ENCODE assay signal across 9 cellular contexts in genomic region chr17:18411377-18411864, GRCh38. TPM values are rescaled to one million over a fixed set of nuclear protein-coding genes. Genes with fewer than 3 reads are reported as not detected.
DNase-seq lines count a peak whose midpoint lies in the region; ATAC-seq and TF ChIP-seq lines count a peak whose summit lies in the region.
"Not testable (repeated sequence)": the region's sequence is repeated elsewhere in the genome, so short reads cannot be mapped to it uniquely, and the experiment has no call there.
"Had no signal": no experiment of that assay in that cellular context is flagged by ENCODE, and none has a peak within 500 bp of the region (broad histone marks: within the 10 kb centered on the region; RNA-seq: fewer than 3 reads in every experiment).

No MANE protein-coding gene starts in this region.

- H3K27me3 ChIP-seq in ectodermal cell (ENCODE audit: control insufficient read depth, insufficient read depth, low read length, poor library complexity, severe bottlenecking); stomach smooth muscle (ENCODE audit: control insufficient read depth in 1 of 2, insufficient read depth in 2 of 2, low read length in 2 of 2): not testable (repeated sequence)

- TF ChIP-seq CTCF in RWPE1 (conservative IDR thresholded peaks at IDR 0.05; ENCODE audit: low read depth), result not testable (repeated sequence)

- 0% methylated on average over 23 of the region's 25 CpGs for WGBS in ectodermal cell, 2 experiments

- H3K36me3 Mint-ChIP-seq in activated T-cell treated with anti-CD3 and anti-CD28 coated beads, Interleukin-2, amount 50 U/mL, for 72 hours (ENCODE audit: insufficient read depth in 2 of 2); immature natural killer cell: not testable (repeated sequence)

- not testable (repeated sequence) for H3K9me3 Mint-ChIP-seq in activated T-cell treated with anti-CD3 and anti-CD28 coated beads, Interleukin-2, amount 50 U/mL, for 72 hours; immature natural killer cell

- not testable (repeated sequence) for H3K4me1 ChIP-seq in ectodermal cell (ENCODE audit: control insufficient read depth, insufficient read depth, low read length); stomach smooth muscle (ENCODE audit: control insufficient read depth, insufficient read depth, low read length)

- peak overlapping the region in 1 of 2 donors; percentile 5 for H3K9ac ChIP-seq in stomach smooth muscle (ENCODE audit: low read length in 2 of 2)

- DNase-seq in Caki2 (ENCODE audit: low read depth) (peak; percentile 74), HS-5 (ENCODE audit: low read depth) (peak; percentile 13), immature natural killer cell (peak in 2 of 3 donors; percentile 29 to 31), posterior cingulate gyrus (peak in 6 of 10 donors; percentile 11 to 85 (median 29))
- not testable (repeated sequence) for DNase-seq in RWPE1 (ENCODE audit: low spot score)
- DNase-seq in activated T-cell treated with anti-CD3 and anti-CD28 coated beads, Interleukin-2, amount 50 U/mL, for 72 hours, result peak; percentile 18 to 32

- H3K36me3 ChIP-seq in ectodermal cell (ENCODE audit: control insufficient read depth, insufficient read depth, low read length); stomach smooth muscle (ENCODE audit: control insufficient read depth in 2 of 2, insufficient read depth in 2 of 2, low read length in 2 of 2): not testable (repeated sequence)

- POLR2A ChIA-PET in RWPE1 (lab: Yijun Ruan, JAX; ENCODE audit: low non-redundant PET), result not testable (repeated sequence)

- peaks cover 16% of the 10 kb centered on the region for H3K4me1 Mint-ChIP-seq in activated T-cell treated with anti-CD3 and anti-CD28 coated beads, Interleukin-2, amount 50 U/mL, for 72 hours (ENCODE audit: low read depth)
- H3K4me1 Mint-ChIP-seq in immature natural killer cell, result peaks cover 23 to 34% of the 10 kb centered on the region in 2 donors

- CTCF ChIA-PET in RWPE1 (lab: Yijun Ruan, JAX), result not testable (repeated sequence)

- intact Hi-C loops in posterior cingulate gyrus (cut with DNase I), result not testable (repeated sequence)

- ATAC-seq in activated T-cell treated with anti-CD3 and anti-CD28 coated beads, Interleukin-2, amount 50 U/mL, for 72 hours (replicated peaks in 1 of 2), result peak; percentile 58 to 61

- H3K4me3 ChIP-seq in ectodermal cell (ENCODE audit: insufficient read depth, low read depth, low read length) (peak overlapping the region; percentile 49), stomach smooth muscle (ENCODE audit: low read length in 2 of 2) (peak overlapping the region; percentile 62 to 67)

- H3K27me3 Mint-ChIP-seq in activated T-cell treated with anti-CD3 and anti-CD28 coated beads, Interleukin-2, amount 50 U/mL, for 72 hours (ENCODE audit: low read depth); immature natural killer cell (ENCODE audit: low read depth in 3 of 3): not testable (repeated sequence)

- in situ Hi-C loops in Caki2 (cut with HindIII; ENCODE audit: low pct_unique_long_range_greater_than_20kb, low sequenced_read_pairs), result not testable (repeated sequence)

- peak overlapping the region; percentile 95 to 100 for H3K4me3 Mint-ChIP-seq in activated T-cell treated with anti-CD3 and anti-CD28 coated beads, Interleukin-2, amount 50 U/mL, for 72 hours
- H3K4me3 Mint-ChIP-seq in immature natural killer cell, result peak overlapping the region; percentile 90 to 99 (median 95)

- H3K27ac Mint-ChIP-seq in activated T-cell treated with anti-CD3 and anti-CD28 coated beads, Interleukin-2, amount 50 U/mL, for 72 hours, result peak overlapping the region; percentile 96
- H3K27ac Mint-ChIP-seq in immature natural killer cell, result peak overlapping the region; percentile 83 to 96 (median 93)

- H3K27ac ChIP-seq in RWPE1 (peak overlapping the region; percentile 85), ectodermal cell (ENCODE audit: insufficient read depth, low read depth, low read length, poor library complexity, severe bottlenecking) (peak overlapping the region; percentile 79), stomach smooth muscle (ENCODE audit: low read length) (peak overlapping the region; percentile 41)

- not testable (repeated sequence) for H3K9me3 ChIP-seq in ectodermal cell (ENCODE audit: control insufficient read depth, low read length); stomach smooth muscle (ENCODE audit: control insufficient read depth in 2 of 2, low read length in 2 of 2)

RNA-seq across cellular contexts. Expression of gene EVPLL, which starts 33.8 kb away (rescaled TPM):
- not detected in 2 replicates for total RNA-seq in Caki2 (2014; rRNA removed; shearing (Covaris generic); ENCODE audit: low replicate concordance)
- total RNA-seq in activated T-cell treated with anti-CD3 and anti-CD28 coated beads, Interleukin-2, amount 50 U/mL, for 72 hours, result not detected
- not detected for polyA plus RNA-seq in ectodermal cell (2013, experiment 1 of 4)
- not detected for polyA plus RNA-seq in ectodermal cell (2013, experiment 2 of 4)
- not detected for polyA plus RNA-seq in ectodermal cell (2013, experiment 3 of 4)
- not detected for polyA plus RNA-seq in ectodermal cell (2013, experiment 4 of 4)
- polyA plus RNA-seq in immature natural killer cell, result not detected
- total RNA-seq: T-helper 2 cell treated with Interferon-gamma antibody and Interleukin-4, amounts not matched to agents 100 ng/mL and 5 ng/mL, for 36 hours had no signal

RNA-seq across cellular contexts. Expression of gene SHMT1, which starts 48.1 kb away (rescaled TPM):
- 83.3 and 108 TPM in 2 replicates for total RNA-seq in Caki2 (2014; rRNA removed; shearing (Covaris generic); ENCODE audit: low replicate concordance)
- 10 to 100 TPM; 37.3 to 65.6 TPM for total RNA-seq in activated T-cell treated with anti-CD3 and anti-CD28 coated beads, Interleukin-2, amount 50 U/mL, for 72 hours
- 33.7 TPM for polyA plus RNA-seq in ectodermal cell (2013, experiment 1 of 4)
- 32.4 TPM for polyA plus RNA-seq in ectodermal cell (2013, experiment 2 of 4)
- polyA plus RNA-seq in ectodermal cell (2013, experiment 3 of 4), result 19.7 TPM
- polyA plus RNA-seq in ectodermal cell (2013, experiment 4 of 4), result 19.9 TPM
- 10 to 100 TPM; 16.0 to 38.8 (median 29.1) TPM for polyA plus RNA-seq in immature natural killer cell
